ENCODE assay signal across 8 cellular contexts in the genomic region with DNA sequence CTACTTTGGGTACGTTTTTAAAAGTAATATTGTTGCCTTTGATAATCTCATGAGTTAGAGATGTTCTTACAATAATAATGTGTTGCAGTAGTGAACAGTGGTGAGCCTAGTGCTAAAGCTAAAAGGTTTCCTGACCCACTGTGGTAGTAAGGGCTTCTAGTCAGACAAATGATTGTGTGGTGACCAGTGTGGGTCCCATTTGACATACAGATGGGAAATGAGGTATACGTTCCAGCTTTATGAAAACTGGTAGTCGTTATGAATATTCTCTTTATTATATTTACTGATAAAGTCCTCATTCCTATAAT. TPM values are rescaled to one million over a fixed set of nuclear protein-coding genes. Genes with fewer than 3 reads are reported as not detected.
A peak's percentile ranks its signal among the peaks of the same experiment; 100 is the strongest.
DNase-seq lines count a peak whose midpoint lies in the region; ATAC-seq and TF ChIP-seq lines count a peak whose summit lies in the region.

No MANE protein-coding gene starts in this region.

- no peaks in the 10 kb centered on the region for H3K36me3 ChIP-seq in osteoblast (ENCODE audit: insufficient read depth, low read length)

- peaks cover 9% of the 10 kb centered on the region for H3K4me1 ChIP-seq in osteoblast (ENCODE audit: insufficient read depth, low read length)

- no peaks in the 10 kb centered on the region for H4K20me1 ChIP-seq in osteoblast (ENCODE audit: insufficient read depth, low read length)

- H2AFZ ChIP-seq in osteoblast (ENCODE audit: low read length) = peak overlapping the region; percentile 38

- H3K4me3 ChIP-seq in GM12864 (ENCODE audit: low read depth, low read length) (peak overlapping the region; percentile 96), dorsolateral prefrontal cortex (peak overlapping the region in 57 of 59 donors; percentile 71 to 99 (median 92)), osteoblast (ENCODE audit: insufficient read depth, low read length) (peak overlapping the region; percentile 86)

- TF ChIP-seq CTCF in GM12864 (IDR thresholded peaks at IDR 0.05; ENCODE audit: low read depth, low read length, missing control alignments) = no peak
- TF ChIP-seq CTCF in dorsolateral prefrontal cortex (IDR thresholded peaks at IDR 0.05 in 54 of 56, conservative IDR thresholded peaks at IDR 0.05 in 2 of 56; ENCODE audit: low read depth in 1 of 56, partially characterized antibody in 56 of 56) = no peak
- no peak for TF ChIP-seq CTCF in osteoblast (IDR thresholded peaks at IDR 0.05; ENCODE audit: extremely low read depth, low read depth, low read length)

- intact Hi-C loops in dorsolateral prefrontal cortex (cut with DNase I) = loop anchor here in 1 of 2 donors (5.0 to 10.0 kb wide), 2 partner anchors 63 to 1150 kb away; a partner anchor contains a TSS

- no peak for ATAC-seq in HG02610 (IDR thresholded peaks at IDR 0.05; ENCODE audit: unreplicated experiment)
- no peak for ATAC-seq in activated CD4-positive, CD25-positive, alpha-beta regulatory T cell treated with anti-CD3 and anti-CD28 coated beads, Interleukin-2, amount 50 U/mL, for 24 hours

- no peaks in the 10 kb centered on the region for H3K9me3 ChIP-seq in osteoblast (ENCODE audit: low read depth, low read length)

- H3K27me3 ChIP-seq in dorsolateral prefrontal cortex (no peaks in the 10 kb centered on the region), osteoblast (ENCODE audit: insufficient read depth, low read length) (no peaks in the 10 kb centered on the region)

- peak overlapping the region in 51 of 59 donors; percentile 29 to 100 (median 100) for H3K27ac ChIP-seq in dorsolateral prefrontal cortex
- peak overlapping the region; percentile 100 for H3K27ac ChIP-seq in osteoblast (ENCODE audit: low read depth, low read length)

- peaks cover 33% of the 10 kb centered on the region for H3K79me2 ChIP-seq in osteoblast (ENCODE audit: insufficient read depth, low read length)

- peak overlapping the region; percentile 97 for H3K4me2 ChIP-seq in osteoblast (ENCODE audit: insufficient read depth, low read length)

- DNase-seq in GM12864 (ENCODE audit: low read depth) = no peak
- DNase-seq in NCI-H748 treated with DMSO at 0.1 percent for 48 hours (lab: John Stamatoyannopoulos, UW) = peak; percentile 73
- DNase-seq in dorsolateral prefrontal cortex = no peak
- no peak for DNase-seq in osteoblast (ENCODE audit: insufficient read length, low spot score, missing footprints)
- no peak for DNase-seq in NCI-H524 (lab: John Stamatoyannopoulos, UW)
- no peak for DNase-seq in Ammon's horn (ENCODE audit: low spot score)

RNA-seq across cellular contexts. Expression of a gene that starts 1.8 kb away (rescaled TPM):
- total RNA-seq in dorsolateral prefrontal cortex (10 to 100 TPM; 34.7 to 99.1 (median 60.1) TPM), osteoblast (1.4 and 2.9 TPM in 2 replicates)
